Comparison of ENCODE assay signal across 11 cellular contexts in genomic region chr14:69719501-69719951, GRCh38. TPM values are rescaled to one million over a fixed set of nuclear protein-coding genes. Genes with fewer than 3 reads are reported as not detected.
DNase-seq lines count a peak whose midpoint lies in the region; ATAC-seq, FAIRE-seq and TF ChIP-seq lines count a peak whose summit lies in the region.
"Had no signal": no experiment of that assay in that cellular context is flagged by ENCODE, and none has a peak within 500 bp of the region (broad histone marks: within the 10 kb centered on the region; RNA-seq: fewer than 3 reads in every experiment).

No MANE protein-coding gene starts in this region.

- H3K56ac ChIP-seq in H1 (replicated peaks; ENCODE audit: insufficient read length, low read depth, low read length), result no peak overlapping the region

- H4K20me1 ChIP-seq in H1 (replicated peaks in 1 of 2; ENCODE audit: control insufficient read depth in 1 of 2, insufficient read depth in 2 of 2, low read length in 2 of 2), result no peaks in the 10 kb centered on the region

- H2AFZ ChIP-seq in H1 (ENCODE audit: low read length), result 0 out of 2 replicates have a peak overlapping the region, but pooled peaks have one; percentile 6

- H3K9ac ChIP-seq in H1 (replicated peaks in 1 of 4; ENCODE audit: extremely low read depth in 1 of 4, low read depth in 3 of 4, low read length in 3 of 4), result no peak overlapping the region

- H3K18ac ChIP-seq in H1 (ENCODE audit: extremely low read depth, low read length), result peak overlapping the region; percentile 68; the same call in 1 of the 2 replicates

- CTCF ChIA-PET in H1 (lab: Charles Lee; ENCODE audit: partially characterized antibody), result interaction anchor here (0.8 to 6.5 kb wide), 11 partner anchors 10 to 144 kb away, joined by 3 to 45 read pairs (median 8); partner anchors contain the start of gene CCDC177
- CTCF ChIA-PET in T-cell (lab: Charles Lee), result interaction anchor here in 1 of 2 donors (0.7 kb wide), 1 partner anchor 1824 kb away, joined by 4 read pairs; no protein-coding TSS in a partner anchor
- CTCF ChIA-PET in Calu3 (lab: Charles Lee), result no interaction called here

- DNase-seq in AG08395 (ENCODE audit: low spot score) (peak; percentile 81), MG63 (peak; percentile 69), H1 (ENCODE audit: low read depth in 1 of 2, low spot score in 2 of 2) (no peak), mucosa of descending colon (peak in 1 of 3 donors; percentile 51), T-cell (no peak), Calu3 (no peak)
- DNase-seq in activated CD4-positive, alpha-beta T cell treated with anti-CD3 and anti-CD28 coated beads, Interleukin-2, amount 50 U/mL, for 4 hours, result no peak
- DNase-seq: naive B cell had no signal

- no peak overlapping the region for H4K91ac ChIP-seq in H1 (replicated peaks; ENCODE audit: insufficient read length, low read length)

- H4K5ac ChIP-seq in H1 (ENCODE audit: insufficient read length, low read depth, low read length), result no peak overlapping the region

- no peaks in the 10 kb centered on the region for H3K79me2 ChIP-seq in H1 (ENCODE audit: control insufficient read depth in 1 of 2, insufficient read depth in 2 of 2, low read length in 2 of 2)

- H3K36me3 ChIP-seq in MG63, result no peaks in the 10 kb centered on the region
- H3K36me3 ChIP-seq in H1 (ENCODE audit: control insufficient read depth in 2 of 4, insufficient read depth in 4 of 4, low read length in 3 of 4), result no peaks in the 10 kb centered on the region
- no peaks in the 10 kb centered on the region for H3K36me3 ChIP-seq in mucosa of descending colon (ENCODE audit: low read depth)
- H3K36me3 ChIP-seq: tibial nerve had no signal

- H2BK120ac ChIP-seq in H1 (replicated peaks; ENCODE audit: low read depth, low read length), result no peak overlapping the region

- H3K4me3 ChIP-seq in MG63 (no peak overlapping the region), H1 (ENCODE audit: extremely low read depth in 1 of 4, insufficient read depth in 2 of 4, low read depth in 3 of 4, low read length in 4 of 4) (no peak overlapping the region), mucosa of descending colon (no peak overlapping the region)
- H3K4me3 ChIP-seq: tibial nerve had no signal

- TF ChIP-seq POLR2A in H1 (IDR thresholded peaks at IDR 0.05; ENCODE audit: control extremely low read depth in 1 of 2, low read depth in 2 of 2, low read length in 2 of 2), result no peak

- H2BK5ac ChIP-seq in H1 (ENCODE audit: low read depth, low read length), result no peak overlapping the region

- H2AK5ac ChIP-seq in H1 (ENCODE audit: low read depth, low read length), result no peak overlapping the region

- peaks cover 17 to 21% (median 19%) of the 10 kb centered on the region in 3 donors for H3K4me1 Mint-ChIP-seq in T-cell
- H3K4me1 Mint-ChIP-seq in Calu3 (ENCODE audit: low read depth, unreplicated experiment), result no peaks in the 10 kb centered on the region

- no peaks in the 10 kb centered on the region for H3K36me3 Mint-ChIP-seq in T-cell
- H3K36me3 Mint-ChIP-seq in Calu3 (ENCODE audit: insufficient read depth, unreplicated experiment), result peaks cover 7% of the 10 kb centered on the region
- H3K36me3 Mint-ChIP-seq: activated naive CD8-positive, alpha-beta T cell had no signal

- TF ChIP-seq EP300 in H1 (IDR thresholded peaks at IDR 0.05; ENCODE audit: borderline replicate concordance in 1 of 2, low read depth in 2 of 2, low read length in 2 of 2), result no peak

- H3K27me3 ChIP-seq in MG63 (no peaks in the 10 kb centered on the region), H1 (replicated peaks in 1 of 4; ENCODE audit: control insufficient read depth in 3 of 4, extremely low read depth in 1 of 4, insufficient read depth in 3 of 4, low read length in 3 of 4) (no peaks in the 10 kb centered on the region)
- H3K27me3 ChIP-seq: tibial nerve had no signal

- H4K8ac ChIP-seq in H1 (ENCODE audit: extremely low read depth, insufficient read depth, low read length), result no peak overlapping the region

- TF ChIP-seq CTCF in H1 (IDR thresholded peaks at IDR 0.05; ENCODE audit: control extremely low read depth in 1 of 3, insufficient read depth in 1 of 3, low read depth in 1 of 3, low read length in 3 of 3) (no peak), mucosa of descending colon (IDR thresholded peaks at IDR 0.05) (no peak), Calu3 (IDR thresholded peaks at IDR 0.05; ENCODE audit: unreplicated experiment) (no peak)

- no peak overlapping the region for H3K4me3 Mint-ChIP-seq in T-cell
- H3K4me3 Mint-ChIP-seq in Calu3 (ENCODE audit: low read depth, unreplicated experiment), result no peak overlapping the region
- H3K4me3 Mint-ChIP-seq: activated naive CD8-positive, alpha-beta T cell; naive B cell had no signal

- H3K4ac ChIP-seq in H1 (replicated peaks; ENCODE audit: insufficient read length, low read depth, low read length), result no peak overlapping the region

- peaks cover 2 to 10% (median 5%) of the 10 kb centered on the region in 4 experiments for H3K4me1 ChIP-seq in H1 (replicated peaks in 1 of 4; ENCODE audit: control insufficient read depth in 3 of 4, insufficient read depth in 4 of 4, low read length in 3 of 4)
- H3K4me1 ChIP-seq in mucosa of descending colon (ENCODE audit: low read depth), result peaks cover 4% of the 10 kb centered on the region

- H2BK12ac ChIP-seq in H1 (ENCODE audit: low read depth, low read length), result peak overlapping the region; percentile 42; the same call in 1 of the 2 replicates

- H3K14ac ChIP-seq in H1 (ENCODE audit: insufficient read length), result no peak overlapping the region

- H3K23me2 ChIP-seq in H1 (ENCODE audit: low read depth, low read length), result no peaks in the 10 kb centered on the region; the same call in 1 of the 2 replicates

- H3K9me3 ChIP-seq in MG63, result no peaks in the 10 kb centered on the region
- H3K9me3 ChIP-seq in H1 (ENCODE audit: insufficient read depth in 2 of 2, low read depth in 1 of 2, low read length in 1 of 2), result no peaks in the 10 kb centered on the region
- no peaks in the 10 kb centered on the region for H3K9me3 ChIP-seq in mucosa of descending colon
- H3K9me3 ChIP-seq: tibial nerve had no signal

- H3K9me3 Mint-ChIP-seq in T-cell, result no peaks in the 10 kb centered on the region
- no peaks in the 10 kb centered on the region for H3K9me3 Mint-ChIP-seq in Calu3 (ENCODE audit: low read depth, unreplicated experiment)
- H3K9me3 Mint-ChIP-seq: naive B cell had no signal

- WGBS in H1 (ENCODE audit: extremely low coverage in 1 of 2, insufficient coverage in 1 of 2, insufficient read length in 1 of 2, insufficient replicate concordance in 2 of 2, low coverage in 1 of 2, low lambda C conversion rate in 2 of 2, missing lambda C conversion rate in 1 of 2), 2 experiments, result 60% methylated on average over 7 of the region's 7 CpGs; no CpG with 5 or more reads in 1 of the 2 experiments

- H2BK15ac ChIP-seq in H1 (ENCODE audit: low read length), result no peak overlapping the region

- no peaks in the 10 kb centered on the region for H3K79me1 ChIP-seq in H1 (ENCODE audit: low read depth, low read length)

- intact Hi-C loops in mucosa of descending colon (cut with DNase I, micrococcal nuclease), result no loop called here
- intact Hi-C loops in Calu3 (cut with micrococcal nuclease; ENCODE audit: unreplicated experiment), result no loop called here

- FAIRE-seq in H1 (lab: Jason Lieb, UNC), result no peak

- H3K27me3 Mint-ChIP-seq in T-cell, result no peaks in the 10 kb centered on the region
- H3K27me3 Mint-ChIP-seq in Calu3 (ENCODE audit: unreplicated experiment), result no peaks in the 10 kb centered on the region
- H3K27me3 Mint-ChIP-seq: activated naive CD8-positive, alpha-beta T cell; naive B cell had no signal

- 0 out of 4 replicates have a peak overlapping the region, but pooled peaks of 1 of the 2 experiments have one; percentile 3 for H3K4me2 ChIP-seq in H1 (ENCODE audit: insufficient read depth in 1 of 2, low read depth in 2 of 2, low read length in 2 of 2)

- no TSS peak for BruUV-seq in Calu3 (replicated peaks; lab: Mats Ljungman, UMichigan)

- no peak overlapping the region for H3K27ac Mint-ChIP-seq in T-cell
- no peak overlapping the region for H3K27ac Mint-ChIP-seq in Calu3 (ENCODE audit: unreplicated experiment)

- no peak overlapping the region for H3K23ac ChIP-seq in H1 (ENCODE audit: insufficient read length)

- no peak for TF ChIP-seq RAD21 in H1 (IDR thresholded peaks at IDR 0.05 in 1 of 2, conservative IDR thresholded peaks at IDR 0.05 in 1 of 2; ENCODE audit: low read depth in 2 of 2, low read length in 2 of 2)

- POLR2A ChIA-PET in H1 (lab: Charles Lee; ENCODE audit: partially characterized antibody), result interaction anchor here (1.1 kb wide), 1 partner anchor 160 kb away, joined by 3 read pairs; no protein-coding TSS in a partner anchor
- POLR2A ChIA-PET in T-cell (lab: Charles Lee), result no interaction called here

- H2BK20ac ChIP-seq in H1 (ENCODE audit: low read length), result peak overlapping the region; percentile 57; the same call in 1 of the 2 replicates

- ATAC-seq in mucosa of descending colon (peak; percentile 43), HG02763 (IDR thresholded peaks at IDR 0.05; ENCODE audit: unreplicated experiment) (no peak), T-cell (replicated peaks in 1 of 4) (no peak)

- no peak overlapping the region for H3K27ac ChIP-seq in H1 (ENCODE audit: low read depth, low read length)

TF ChIP-seq in H1, 55 proteins besides CTCF, POLR2A, EP300 and RAD21 (continues in another document):
- TF ChIP-seq, protein P1, sequence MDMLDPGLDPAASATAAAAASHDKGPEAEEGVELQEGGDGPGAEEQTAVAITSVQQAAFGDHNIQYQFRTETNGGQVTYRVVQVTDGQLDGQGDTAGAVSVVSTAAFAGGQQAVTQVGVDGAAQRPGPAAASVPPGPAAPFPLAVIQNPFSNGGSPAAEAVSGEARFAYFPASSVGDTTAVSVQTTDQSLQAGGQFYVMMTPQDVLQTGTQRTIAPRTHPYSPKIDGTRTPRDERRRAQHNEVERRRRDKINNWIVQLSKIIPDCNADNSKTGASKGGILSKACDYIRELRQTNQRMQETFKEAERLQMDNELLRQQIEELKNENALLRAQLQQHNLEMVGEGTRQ (IDR thresholded peaks at IDR 0.05; ENCODE audit: low read length), result no peak
- no peak for TF ChIP-seq GTF2F1 (IDR thresholded peaks at IDR 0.05; ENCODE audit: borderline replicate concordance, low read depth, low read length)
- TF ChIP-seq RFX5 (IDR thresholded peaks at IDR 0.05; ENCODE audit: borderline replicate concordance, low read depth, low read length), result no peak

RNA-seq across cellular contexts. Expression of gene SRSF5, which starts 47.4 kb away (rescaled TPM):
- 40.4 and 159 TPM in 2 replicates for total RNA-seq in MG63 (2014; rRNA removed; shearing (Covaris generic); ENCODE audit: low replicate concordance)
- total RNA-seq in H1 (2021; fragmentation: NEBNext Ultra II Directional; extraction: Animal tissue kit (Norgen Biotek cat#: 25700)), result 226 and 238 TPM in 2 replicates
- 101 and 114 TPM in 2 replicates for polyA plus RNA-seq in H1 (2011; rRNA removed)
- polyA plus RNA-seq in H1 (2011; cell fraction: cytosol; rRNA removed), result 369 TPM
- 200 TPM for polyA plus RNA-seq in H1 (2011; cell fraction: nucleus; rRNA removed)
- 380 to 494 TPM (median 401 TPM) in 4 replicates for polyA plus RNA-seq in H1 (2012, experiment 1 of 2)
- polyA plus RNA-seq in H1 (2012, experiment 2 of 2), result 62.0 TPM
- 219 TPM for polyA plus RNA-seq in H1 (2013, experiment 1 of 2)
- 196 TPM for polyA plus RNA-seq in H1 (2013, experiment 2 of 2)
- 82.9 and 96.4 TPM in 2 replicates for polyA minus RNA-seq in H1 (2011; rRNA and poly(A)+ RNA removed)
- polyA minus RNA-seq in H1 (2011; cell fraction: cytosol; rRNA and poly(A)+ RNA removed), result 118 TPM
- 225 TPM for polyA minus RNA-seq in H1 (2011; cell fraction: nucleus; rRNA and poly(A)+ RNA removed)
- total RNA-seq in mucosa of descending colon (100 to 1,000 TPM; 324 to 383 (median 352) TPM), T-cell (1,000 to 10,000 TPM in 2 of 5 donors, 100 to 1,000 TPM in 3; 788 to 1,543 (median 848) TPM), Calu3 (2022) (253 and 256 TPM in 2 replicates)

Comparison
In these comparisons a context has a peak if more than half of its experiments do, and no peak if none do; other contexts are left out.
1. DNase-seq: peak in AG08395 (single experiment) and MG63 (single experiment); none in H1 (0 of 2), activated CD4-positive, alpha-beta T cell treated with anti-CD3 and anti-CD28 coated beads, Interleukin-2, amount 50 U/mL, for 4 hours (0 of 2), T-cell (0 of 34) and Calu3 (single experiment).